Comparison of ENCODE assay signal across 9 cellular contexts in genomic region chr15:92429378-92430066, GRCh38. TPM values are rescaled to one million over a fixed set of nuclear protein-coding genes. Genes with fewer than 3 reads are reported as not detected.
A peak's percentile ranks its signal among the peaks of the same experiment; 100 is the strongest.
DNase-seq lines count a peak whose midpoint lies in the region; ATAC-seq and TF ChIP-seq lines count a peak whose summit lies in the region.
"Had no signal": no experiment of that assay in that cellular context is flagged by ENCODE, and none has a peak within 500 bp of the region (broad histone marks: within the 10 kb centered on the region; RNA-seq: fewer than 3 reads in every experiment).

No MANE protein-coding gene starts in this region.

- peak overlapping the region; percentile 74 for H3K27ac Mint-ChIP-seq in glutamatergic neuron (ENCODE audit: unreplicated experiment)
- no peak overlapping the region for H3K27ac Mint-ChIP-seq in activated T-helper 17 cell treated with anti-CD3 and anti-CD28 coated beads, Interleukin-2, amount 50 U/mL, for 72 hours

- TF ChIP-seq CTCF in HFF-Myc (IDR thresholded peaks at IDR 0.05; ENCODE audit: low read depth, low read length, missing control alignments) (no peak), glutamatergic neuron (IDR thresholded peaks at IDR 0.05; ENCODE audit: partially characterized antibody, unreplicated experiment) (no peak)

- DNase-seq in AG08395 (ENCODE audit: low spot score) (peak; percentile 87), HFF-Myc (ENCODE audit: extremely low read depth, low read depth) (peak; percentile 12), glutamatergic neuron (no peak), NCI-H1694 treated with DMSO at 0.1 percent for 48 hours (lab: John Stamatoyannopoulos, UW) (no peak)
- DNase-seq in activated naive CD4-positive, alpha-beta T cell (lab: John Stamatoyannopoulos, UW) = no peak
- DNase-seq: DND-41 had no signal

- peaks cover 7% of the 10 kb centered on the region for H3K36me3 Mint-ChIP-seq in glutamatergic neuron (ENCODE audit: unreplicated experiment)
- H3K36me3 Mint-ChIP-seq in activated T-helper 17 cell treated with anti-CD3 and anti-CD28 coated beads, Interleukin-2, amount 50 U/mL, for 72 hours (ENCODE audit: low read depth) = no peaks in the 10 kb centered on the region

- peaks cover 5% of the 10 kb centered on the region for H3K4me1 Mint-ChIP-seq in glutamatergic neuron (ENCODE audit: low read depth, unreplicated experiment)
- no peaks in the 10 kb centered on the region for H3K4me1 Mint-ChIP-seq in activated T-helper 17 cell treated with anti-CD3 and anti-CD28 coated beads, Interleukin-2, amount 50 U/mL, for 72 hours

- ATAC-seq in SK-N-SH treated with all-trans-retinoic acid at 6 μM for 48 hours (no peak), HG03521 (IDR thresholded peaks at IDR 0.05; ENCODE audit: unreplicated experiment) (no peak)
- no peak for ATAC-seq in activated T-helper 17 cell treated with anti-CD3 and anti-CD28 coated beads, Interleukin-2, amount 50 U/mL, for 72 hours (replicated peaks)

- H3K9me3 Mint-ChIP-seq in glutamatergic neuron (ENCODE audit: unreplicated experiment) = peaks cover 5% of the 10 kb centered on the region
- no peaks in the 10 kb centered on the region for H3K9me3 Mint-ChIP-seq in activated T-helper 17 cell treated with anti-CD3 and anti-CD28 coated beads, Interleukin-2, amount 50 U/mL, for 72 hours

- no peak overlapping the region for H3K4me3 ChIP-seq in HFF-Myc (replicated peaks; ENCODE audit: low read depth, low read length)

- peak overlapping the region; percentile 7 for H3K4me3 Mint-ChIP-seq in glutamatergic neuron (ENCODE audit: unreplicated experiment)
- H3K4me3 Mint-ChIP-seq in activated T-helper 17 cell treated with anti-CD3 and anti-CD28 coated beads, Interleukin-2, amount 50 U/mL, for 72 hours = no peak overlapping the region

- H3K27me3 Mint-ChIP-seq in glutamatergic neuron (ENCODE audit: unreplicated experiment) = peaks cover 4% of the 10 kb centered on the region
- peaks cover 34% of the 10 kb centered on the region for H3K27me3 Mint-ChIP-seq in activated T-helper 17 cell treated with anti-CD3 and anti-CD28 coated beads, Interleukin-2, amount 50 U/mL, for 72 hours

TF ChIP-seq in SK-N-SH treated with all-trans-retinoic acid at 6 μM for 48 hours, 23 proteins besides CTCF, POLR2A, EP300 and RAD21:
- TF ChIP-seq BACH2 (CRISPR knock-in tag; IDR thresholded peaks at IDR 0.05; ENCODE audit: borderline replicate concordance) = peak; percentile 96; the same call in 1 of the 2 replicates
- TF ChIP-seq ISL1 (CRISPR knock-in tag; IDR thresholded peaks at IDR 0.05) = no peak

RNA-seq across cellular contexts. Expression of gene ST8SIA2, which starts 35.8 kb away (rescaled TPM):
- 30.4 TPM for total RNA-seq in glutamatergic neuron (ENCODE audit: unreplicated experiment)
- total RNA-seq in activated T-helper 17 cell treated with anti-CD3 and anti-CD28 coated beads, Interleukin-2, amount 50 U/mL, for 72 hours = not detected

Comparison
In these comparisons a context has a peak if more than half of its experiments do, and no peak if none do; other contexts are left out.
1. DNase-seq: peak in AG08395 (single experiment) and HFF-Myc (single experiment); none in glutamatergic neuron (single experiment), NCI-H1694 treated with DMSO at 0.1 percent for 48 hours (single experiment) and activated naive CD4-positive, alpha-beta T cell (0 of 4).
2. RNA of gene ST8SIA2, which starts 35.8 kb away (total RNA-seq): 30.4 TPM in glutamatergic neuron (single experiment); not detected in activated T-helper 17 cell treated with anti-CD3 and anti-CD28 coated beads, Interleukin-2, amount 50 U/mL, for 72 hours; every median in the first group is over 10 times any median in the second.